ENCODE assay signal across 8 cellular contexts in the genomic region with DNA sequence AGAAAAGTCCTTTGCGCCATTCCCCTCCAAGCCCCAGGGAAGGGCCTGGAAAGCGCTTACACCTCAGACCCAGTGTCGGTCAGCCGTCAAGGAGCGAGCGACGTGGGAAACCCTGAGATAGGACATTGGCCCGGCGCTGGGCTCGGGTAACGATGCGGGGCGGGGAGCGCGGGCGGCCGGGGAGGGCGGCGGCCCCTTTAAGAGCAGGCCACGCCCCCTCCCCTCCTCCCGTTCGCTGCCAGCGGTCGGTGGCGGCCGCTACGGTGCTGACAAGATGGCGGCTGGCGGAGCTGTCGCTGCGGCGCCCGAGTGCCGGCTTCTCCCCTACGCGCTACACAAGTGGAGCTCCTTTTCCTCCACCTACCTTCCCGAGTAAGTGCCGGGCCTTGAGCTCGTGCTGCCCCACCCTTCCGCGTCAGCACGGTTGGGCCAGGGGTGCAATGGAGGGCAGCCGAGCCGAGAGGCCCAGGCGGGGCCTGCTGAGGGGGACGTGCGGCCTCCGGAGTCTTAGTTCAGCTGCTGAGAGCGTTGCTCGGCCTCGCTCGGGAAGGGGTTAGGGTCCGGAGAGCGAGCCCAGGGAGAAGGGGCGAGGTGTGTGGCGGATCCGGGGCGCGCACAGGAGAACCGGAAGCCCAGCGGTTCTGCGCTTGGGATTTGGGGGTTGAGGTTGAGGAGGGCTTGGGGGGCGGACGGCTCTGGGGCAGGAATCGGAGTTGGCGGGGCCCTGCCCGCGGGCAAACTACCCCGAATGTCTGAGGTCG. TPM values are rescaled to one million over a fixed set of nuclear protein-coding genes. Genes with fewer than 3 reads are reported as not detected.
A peak's percentile ranks its signal among the peaks of the same experiment; 100 is the strongest.
DNase-seq lines count a peak whose midpoint lies in the region; ATAC-seq and TF ChIP-seq lines count a peak whose summit lies in the region.

Gene MKLN1 (plus strand): TSS at position 251 of the 761 bp plus-strand sequence. CDS start 24 bp downstream, at position 275.

- H3K27me3 Mint-ChIP-seq in activated naive CD8-positive, alpha-beta T cell treated with anti-CD3 and anti-CD28 coated beads, Interleukin-2, amount 10 ng/mL, durations not matched to agents 7 days and 5 days, result no peaks in the 10 kb centered on the region

- 0 out of 2 replicates have a peak, but pooled peaks cover 7% of the 10 kb centered on the region for H4K20me1 ChIP-seq in SU-DHL-6 (ENCODE audit: low read depth, low read length)

- H3K4me2 ChIP-seq in SU-DHL-6 (ENCODE audit: low read depth, low read length, poor library complexity, severe bottlenecking) (peak within 1 kb of the TSS; percentile 92), parathyroid adenoma (ENCODE audit: low read length) (peak within 1 kb of the TSS; percentile 93)

- H3K9ac ChIP-seq in SU-DHL-6 (ENCODE audit: low read length) (peak within 1 kb of the TSS; percentile 91), parathyroid adenoma (peak within 1 kb of the TSS; percentile 99)

- H3K4me1 Mint-ChIP-seq in activated naive CD8-positive, alpha-beta T cell treated with anti-CD3 and anti-CD28 coated beads, Interleukin-2, amount 10 ng/mL, durations not matched to agents 7 days and 5 days, result peaks cover 35% of the 10 kb centered on the region

- TF ChIP-seq CTCF in GM10266 (IDR thresholded peaks at IDR 0.05; ENCODE audit: control insufficient read depth, insufficient read depth, low read depth, missing control alignments), result no peak
- TF ChIP-seq CTCF in SU-DHL-6 (IDR thresholded peaks at IDR 0.05; ENCODE audit: insufficient read depth, low read length, poor library complexity, severe bottlenecking), result no peak
- peak; percentile 17 for TF ChIP-seq CTCF in parathyroid adenoma (IDR thresholded peaks at IDR 0.05)
- TF ChIP-seq CTCF in tibial artery (IDR thresholded peaks at IDR 0.05), result no peak

- peaks cover 6% of the 10 kb centered on the region; the same call in 1 of the 2 replicates for H3F3A ChIP-seq in SU-DHL-6 (ENCODE audit: insufficient read depth)

- peak; percentile 92 for DNase-seq in GM10266 (ENCODE audit: extremely low spot score)
- peak; percentile 83 for DNase-seq in NCI-H1048 (lab: John Stamatoyannopoulos, UW)
- DNase-seq in activated naive CD8-positive, alpha-beta T cell treated with anti-CD3 and anti-CD28 coated beads, Interleukin-2, amount 10 ng/mL, durations not matched to agents 7 days and 5 days, result peak; percentile 92
- DNase-seq in Right ventricle myocardium inferior (ENCODE audit: missing footprints), result peak; percentile 99
- peak; percentile 91 to 94 for DNase-seq in tibial artery

- H3K79me2 ChIP-seq in SU-DHL-6 (ENCODE audit: insufficient read depth, low read length), result peaks cover 46% of the 10 kb centered on the region
- peaks cover 28% of the 10 kb centered on the region for H3K79me2 ChIP-seq in parathyroid adenoma

- no peaks in the 10 kb centered on the region for H3K9me3 ChIP-seq in SU-DHL-6 (ENCODE audit: insufficient read depth, low read length)
- no peaks in the 10 kb centered on the region for H3K9me3 ChIP-seq in parathyroid adenoma (ENCODE audit: control insufficient read depth, low read length)
- no peaks in the 10 kb centered on the region for H3K9me3 ChIP-seq in tibial artery

- H3K9me3 Mint-ChIP-seq in activated naive CD8-positive, alpha-beta T cell treated with anti-CD3 and anti-CD28 coated beads, Interleukin-2, amount 10 ng/mL, durations not matched to agents 7 days and 5 days, result no peaks in the 10 kb centered on the region

- ATAC-seq in HG02571 (IDR thresholded peaks at IDR 0.05; ENCODE audit: unreplicated experiment) (peak; percentile 84), Right ventricle myocardium inferior (peak; percentile 98)
- peak; percentile 90 for ATAC-seq in activated naive CD8-positive, alpha-beta T cell treated with anti-CD3 and anti-CD28 coated beads, Interleukin-2, amount 10 ng/mL, durations not matched to agents 7 days and 5 days (ENCODE audit: low read depth)

- H3K27ac ChIP-seq in SU-DHL-6 (ENCODE audit: low read depth, low read length) (peak within 1 kb of the TSS; percentile 51), parathyroid adenoma (peak within 1 kb of the TSS; percentile 96), tibial artery (peak within 1 kb of the TSS; percentile 99 to 100)

- no peaks in the 10 kb centered on the region for H3K9me2 ChIP-seq in SU-DHL-6 (replicated peaks; ENCODE audit: insufficient read depth, low read length)

- H3K4me3 ChIP-seq in SU-DHL-6 (ENCODE audit: insufficient read depth, low read length, poor library complexity, severe bottlenecking), result peak within 1 kb of the TSS; percentile 81
- peak within 1 kb of the TSS; percentile 99 for H3K4me3 ChIP-seq in parathyroid adenoma (ENCODE audit: low read depth, low read length)
- H3K4me3 ChIP-seq in tibial artery, result peak within 1 kb of the TSS; percentile 83 to 100

- POLR2A ChIA-PET in activated naive CD8-positive, alpha-beta T cell treated with anti-CD3 and anti-CD28 coated beads, Interleukin-2, amount 10 ng/mL, durations not matched to agents 7 days and 5 days (lab: Charles Lee), result interaction anchor here (0.7 to 2.0 kb wide), 7 partner anchors 48 to 1158 kb away, joined by 3 to 10 read pairs (median 4); no protein-coding TSS in a partner anchor

- H3K4me1 ChIP-seq in parathyroid adenoma (peaks cover 7% of the 10 kb centered on the region), tibial artery (peaks cover 0 to 50% (median 17%) of the 10 kb centered on the region in 4 donors)

- H2AFZ ChIP-seq in SU-DHL-6 (ENCODE audit: low read depth, low read length, severe bottlenecking) (peak within 1 kb of the TSS; percentile 99), parathyroid adenoma (peak within 1 kb of the TSS; percentile 100)

- H3K27me3 ChIP-seq in SU-DHL-6 (ENCODE audit: low read length) (no peaks in the 10 kb centered on the region), parathyroid adenoma (ENCODE audit: control insufficient read depth, insufficient read depth, low read length) (no peaks in the 10 kb centered on the region), tibial artery (no peaks in the 10 kb centered on the region)

- peaks cover 3% of the 10 kb centered on the region for H3K36me3 Mint-ChIP-seq in activated naive CD8-positive, alpha-beta T cell treated with anti-CD3 and anti-CD28 coated beads, Interleukin-2, amount 10 ng/mL, durations not matched to agents 7 days and 5 days

- H3K4me3 Mint-ChIP-seq in activated naive CD8-positive, alpha-beta T cell treated with anti-CD3 and anti-CD28 coated beads, Interleukin-2, amount 10 ng/mL, durations not matched to agents 7 days and 5 days, result peak within 1 kb of the TSS; percentile 98

- peak within 1 kb of the TSS; percentile 97 for H3K27ac Mint-ChIP-seq in activated naive CD8-positive, alpha-beta T cell treated with anti-CD3 and anti-CD28 coated beads, Interleukin-2, amount 10 ng/mL, durations not matched to agents 7 days and 5 days

- H3K36me3 ChIP-seq in SU-DHL-6 (ENCODE audit: low read length), result no peaks in the 10 kb centered on the region
- no peaks in the 10 kb centered on the region for H3K36me3 ChIP-seq in parathyroid adenoma (ENCODE audit: control insufficient read depth, insufficient read depth, low read length)
- H3K36me3 ChIP-seq in tibial artery, result peaks cover 0 to 2% (median 0%) of the 10 kb centered on the region in 3 donors

- intact Hi-C loops in Right ventricle myocardium inferior (cut with DNase I) (loop anchor here (2.0 to 5.0 kb wide), 2 partner anchors 94 to 219 kb away; no protein-coding TSS in a partner anchor), tibial artery (cut with DNase I; ENCODE audit: low total_unique reads) (no loop called here)

RNA-seq across cellular contexts. Expression of gene MKLN1, which starts in this region (rescaled TPM):
- 10 to 100 TPM; 35.7 to 42.3 TPM for total RNA-seq in activated naive CD8-positive, alpha-beta T cell treated with anti-CD3 and anti-CD28 coated beads, Interleukin-2, amount 10 ng/mL, durations not matched to agents 7 days and 5 days
- 39.3 TPM for total RNA-seq in Right ventricle myocardium inferior

Comparison
In these comparisons a context has a peak if more than half of its experiments do, and no peak if none do; other contexts are left out.
1. Peak in every context shown above with its lines: DNase-seq, ATAC-seq, H3K4me3 ChIP-seq and H3K27ac ChIP-seq.